In genomic region chr2:10084567-10084910, GRCh38 we compare ENCODE assay signal across 17 cellular contexts. TPM values are rescaled to one million over a fixed set of nuclear protein-coding genes. Genes with fewer than 3 reads are reported as not detected.
DNase-seq lines count a peak whose midpoint lies in the region; TF ChIP-seq lines count a peak whose summit lies in the region.
"Had no signal": no experiment of that assay in that cellular context is flagged by ENCODE, and none has a peak within 500 bp of the region (broad histone marks: within the 10 kb centered on the region; RNA-seq: fewer than 3 reads in every experiment).

No MANE protein-coding gene starts in this region.

- H3K36me3 ChIP-seq in DOHH2 (ENCODE audit: control insufficient read depth, low read length) = no peaks in the 10 kb centered on the region

- H3K9me3 ChIP-seq in DOHH2 (ENCODE audit: control insufficient read depth, insufficient read depth, low read length) = no peaks in the 10 kb centered on the region

- DNase-seq in cerebellar cortex (ENCODE audit: low spot score) (peak; percentile 54), NCI-H526 (lab: John Stamatoyannopoulos, UW) (no peak), mesenteric fat pad (ENCODE audit: low spot score) (no peak), NCI-H2107 (lab: John Stamatoyannopoulos, UW) (no peak)
- DNase-seq: Calu3; CD4-positive, alpha-beta T cell; EL; KBM-7; MV-4-11; NCI-H1694 treated with DMSO at 0.1 percent for 48 hours; NCI-H2227 treated with DMSO at 0.1 percent for 48 hours; PC-9; SIG-M5 had no signal

- H3K27ac Mint-ChIP-seq in IgD-negative memory B cell (peak overlapping the region in 2 of 3 donors; percentile 27 to 29), nephron (peak overlapping the region; percentile 60 to 92 (median 62))
- H3K27ac Mint-ChIP-seq: CD4-positive, alpha-beta T cell had no signal

- H3K27me3 Mint-ChIP-seq in IgD-negative memory B cell (peaks cover 51% of the 10 kb centered on the region), nephron (ENCODE audit: low read depth) (peaks cover 75% of the 10 kb centered on the region)

- peaks cover 9 to 14% (median 14%) of the 10 kb centered on the region in 3 donors for H3K4me1 Mint-ChIP-seq in IgD-negative memory B cell
- H3K4me1 Mint-ChIP-seq in nephron = peaks cover 31% of the 10 kb centered on the region

- no peaks in the 10 kb centered on the region for H3K9me2 ChIP-seq in DOHH2 (replicated peaks; ENCODE audit: control insufficient read depth, low read length)

- no peak for TF ChIP-seq CTCF in DOHH2 (IDR thresholded peaks at IDR 0.05; ENCODE audit: low read depth, low read length, poor library complexity, severe bottlenecking)
- no peak for TF ChIP-seq CTCF in nephron (IDR thresholded peaks at IDR 0.05; ENCODE audit: unreplicated experiment in 3 of 3)

- H3K9me3 Mint-ChIP-seq in IgD-negative memory B cell = no peaks in the 10 kb centered on the region
- H3K9me3 Mint-ChIP-seq in nephron = no peaks in the 10 kb centered on the region
- H3K9me3 Mint-ChIP-seq: CD4-positive, alpha-beta T cell had no signal

- H3K79me2 ChIP-seq in DOHH2 (ENCODE audit: control insufficient read depth, low read length) = no peaks in the 10 kb centered on the region

- peak overlapping the region; percentile 90 for H3K4me2 ChIP-seq in DOHH2 (ENCODE audit: low read length)
- H3K4me2 ChIP-seq: PC-9 had no signal

- H3K4me3 Mint-ChIP-seq in IgD-negative memory B cell (peak overlapping the region in 2 of 4 donors; percentile 5 to 76), nephron (peak overlapping the region in 2 of 3 experiments; percentile 2 to 20)
- H3K4me3 Mint-ChIP-seq: CD4-positive, alpha-beta T cell had no signal

- H3K36me3 Mint-ChIP-seq in IgD-negative memory B cell = no peaks in the 10 kb centered on the region
- H3K36me3 Mint-ChIP-seq in nephron (ENCODE audit: low read depth) = no peaks in the 10 kb centered on the region

- H3F3A ChIP-seq in DOHH2 (ENCODE audit: control insufficient read depth, insufficient read depth) = peaks cover 35% of the 10 kb centered on the region

- peak overlapping the region; percentile 65 for H3K4me3 ChIP-seq in DOHH2 (ENCODE audit: low read length)
- H3K4me3 ChIP-seq: PC-9 had no signal

- H3K27me3 ChIP-seq in DOHH2 (ENCODE audit: control insufficient read depth, low read length) = peaks cover under 1% of the 10 kb centered on the region

- H4K20me1 ChIP-seq in DOHH2 (ENCODE audit: control insufficient read depth, insufficient read depth, low read depth, low read length) = no peaks in the 10 kb centered on the region

- peaks cover 87% of the 10 kb centered on the region for H3K4me1 ChIP-seq in DOHH2 (ENCODE audit: control insufficient read depth, low read length)

- H3K27ac ChIP-seq in DOHH2 (ENCODE audit: low read depth, low read length) = peak overlapping the region; percentile 97
- H3K27ac ChIP-seq: PC-9, RWPE1 had no signal

RNA-seq across cellular contexts. Expression of gene CYS1, which starts 4.3 kb away (rescaled TPM):
- polyA plus RNA-seq in IgD-negative memory B cell = not detected
- 0.80 TPM for total RNA-seq in mesenteric fat pad
- total RNA-seq: CD4-positive, alpha-beta T cell had no signal

RNA-seq across cellular contexts. Expression of gene RRM2, which starts 38.0 kb away (rescaled TPM):
- polyA plus RNA-seq in IgD-negative memory B cell = 1.0 TPM
- total RNA-seq in mesenteric fat pad = 0.22 TPM

RNA-seq across cellular contexts. Expression of gene KLF11, which starts 41.2 kb away (rescaled TPM):
- 13.9 TPM for polyA plus RNA-seq in IgD-negative memory B cell
- total RNA-seq in mesenteric fat pad = 66.7 TPM
